12 cellular contexts compared by ENCODE assay signal in the genomic region with DNA sequence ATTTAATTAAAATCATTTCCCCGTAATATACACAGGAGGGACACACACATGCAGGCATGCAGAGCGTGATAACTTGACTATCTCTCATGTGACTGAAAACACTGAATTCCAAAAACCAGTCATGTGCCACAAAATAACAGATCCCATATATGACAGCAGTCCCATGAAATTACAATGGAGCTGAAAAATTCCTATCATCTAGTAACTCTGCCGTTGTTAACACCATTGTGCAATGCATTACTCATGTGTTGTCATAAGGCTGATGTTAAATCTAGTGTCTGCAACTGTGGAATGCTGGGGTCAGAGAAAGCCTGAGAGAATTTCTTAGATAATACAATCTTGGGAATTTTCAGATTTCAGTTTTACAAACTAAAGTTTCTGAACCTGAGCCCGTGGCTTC.
DNase-seq lines count a peak whose midpoint lies in the region; ATAC-seq and TF ChIP-seq lines count a peak whose summit lies in the region.
"Had no signal": no experiment of that assay in that cellular context is flagged by ENCODE, and none has a peak within 500 bp of the region (broad histone marks: within the 10 kb centered on the region; RNA-seq: fewer than 3 reads in every experiment).

No MANE protein-coding gene starts in this region.

- DNase-seq in GM04504 (ENCODE audit: low read depth): peak; percentile 85
- DNase-seq in RWPE2 (ENCODE audit: low spot score): no peak
- peak; percentile 99 for DNase-seq in fibroblast of pulmonary artery (ENCODE audit: low read depth)
- peak; percentile 97 for DNase-seq in renal cortical epithelial cell (ENCODE audit: low read depth)
- no peak for DNase-seq in cerebellum (ENCODE audit: low spot score)
- DNase-seq in SK-N-DZ (ENCODE audit: low spot score): no peak
- no peak for DNase-seq in vagina (ENCODE audit: extremely low spot score in 2 of 2)
- DNase-seq: left colon; NCI-H1417; small intestine; stimulated activated naive CD4-positive, alpha-beta T cell had no signal

- H3K27ac ChIP-seq in RWPE2 (ENCODE audit: poor library complexity, severe bottlenecking) (no peak overlapping the region), vagina (no peak overlapping the region)

- TF ChIP-seq CTCF in RWPE2 (IDR thresholded peaks at IDR 0.05; ENCODE audit: poor library complexity, severe bottlenecking) (no peak), fibroblast of pulmonary artery (IDR thresholded peaks at IDR 0.05; ENCODE audit: low read length, missing control alignments) (no peak), vagina (IDR thresholded peaks at IDR 0.05) (no peak)

- H3K27me3 ChIP-seq in RWPE2 (ENCODE audit: insufficient read depth, poor library complexity, severe bottlenecking): no peaks in the 10 kb centered on the region
- no peaks in the 10 kb centered on the region for H3K27me3 ChIP-seq in vagina

- peaks cover 12% of the 10 kb centered on the region for H3K4me1 ChIP-seq in RWPE2 (ENCODE audit: insufficient read depth, poor library complexity, severe bottlenecking)
- H3K4me1 ChIP-seq in vagina: no peaks in the 10 kb centered on the region

- H3K36me3 ChIP-seq in RWPE2 (ENCODE audit: low read depth) (no peaks in the 10 kb centered on the region), vagina (no peaks in the 10 kb centered on the region)

- H3K9me3 ChIP-seq in RWPE2 (ENCODE audit: severe bottlenecking): no peaks in the 10 kb centered on the region
- no peaks in the 10 kb centered on the region for H3K9me3 ChIP-seq in vagina

- ATAC-seq in RWPE2 (ENCODE audit: low read depth) (peak; percentile 98), HG02759 (IDR thresholded peaks at IDR 0.05; ENCODE audit: unreplicated experiment) (no peak)
- ATAC-seq: left colon had no signal

- intact Hi-C loops in vagina (cut with DNase I): no loop called here

- H3K4me3 ChIP-seq in RWPE2 (ENCODE audit: severe bottlenecking) (no peak overlapping the region), fibroblast of pulmonary artery (replicated peaks; ENCODE audit: low read depth, low read length) (no peak overlapping the region), vagina (no peak overlapping the region)

- TF ChIP-seq POLR2A in vagina (IDR thresholded peaks at IDR 0.05): no peak

Comparison
In these comparisons a context has a peak if more than half of its experiments do, and no peak if none do; other contexts are left out.
1. DNase-seq: peak in GM04504 (single experiment), fibroblast of pulmonary artery (single experiment) and renal cortical epithelial cell (single experiment); none in RWPE2 (single experiment), cerebellum (single experiment), SK-N-DZ (single experiment) and vagina (0 of 2).